ENCODE assay signal across 18 cellular contexts in genomic region chr6:152261179-152261578, GRCh38.
DNase-seq lines count a peak whose midpoint lies in the region; ATAC-seq and TF ChIP-seq lines count a peak whose summit lies in the region.
"Had no signal": no experiment of that assay in that cellular context is flagged by ENCODE, and none has a peak within 500 bp of the region (broad histone marks: within the 10 kb centered on the region; RNA-seq: fewer than 3 reads in every experiment).

No MANE protein-coding gene starts in this region.

- no peak for DNase-seq in coronary artery (ENCODE audit: low spot score)
- peak; percentile 49 for DNase-seq in left ventricle myocardium superior
- DNase-seq in pons (ENCODE audit: low spot score), result peak; percentile 73
- no peak for DNase-seq in uterus
- DNase-seq in amniotic stem cell (lab: John Stamatoyannopoulos, UW), result no peak
- DNase-seq in esophagus squamous epithelium (lab: John Stamatoyannopoulos, UW), result no peak
- DNase-seq: activated CD8-positive, alpha-beta memory T cell treated with anti-CD3 and anti-CD28 coated beads, Interleukin-2, amount 50 U/mL, for 4 hours; effector memory CD8-positive, alpha-beta T cell; left colon; NCI-H2107; NCI-H524; stimulated activated CD4-positive, alpha-beta T cell treated with anti-CD3 and anti-CD28 coated beads, Interleukin-4, amount 100 ng/mL, for 4 hours; stimulated activated naive CD8-positive, alpha-beta T cell treated with anti-CD3 and anti-CD28 coated beads, Interleukin-15, amount 100 ng/mL, for 72 hours; T1000 had no signal

- H3K4me3 ChIP-seq in coronary artery, result no peak overlapping the region
- H3K4me3 ChIP-seq in uterus, result no peak overlapping the region
- no peak overlapping the region for H3K4me3 ChIP-seq in esophagus squamous epithelium
- H3K4me3 ChIP-seq: esophagus muscularis mucosa had no signal

- TF ChIP-seq POLR2A in uterus (IDR thresholded peaks at IDR 0.05) (no peak), esophagus squamous epithelium (IDR thresholded peaks at IDR 0.05) (no peak)

- H3K27ac ChIP-seq in coronary artery (peak overlapping the region; percentile 5 to 59), uterus (peak overlapping the region; percentile 9 to 16), esophagus squamous epithelium (peak overlapping the region in 2 of 4 donors; percentile 7 to 16)

- ATAC-seq in left ventricle myocardium superior, result peak; percentile 84
- no peak for ATAC-seq in GM18907 (IDR thresholded peaks at IDR 0.05; ENCODE audit: unreplicated experiment)
- ATAC-seq: activated T-helper 17 cell treated with anti-CD3 and anti-CD28 coated beads, Interleukin-2, amount 50 U/mL, for 72 hours; effector memory CD8-positive, alpha-beta T cell; left colon; stimulated activated naive CD8-positive, alpha-beta T cell treated with anti-CD3 and anti-CD28 coated beads, Interleukin-15, amount 100 ng/mL, for 72 hours; WTC11 had no signal

- TF ChIP-seq CTCF in coronary artery (IDR thresholded peaks at IDR 0.05) (no peak), uterus (IDR thresholded peaks at IDR 0.05) (no peak), esophagus squamous epithelium (IDR thresholded peaks at IDR 0.05) (no peak)

- no peaks in the 10 kb centered on the region for H3K9me3 ChIP-seq in uterus
- H3K9me3 ChIP-seq in esophagus squamous epithelium, result no peaks in the 10 kb centered on the region
- H3K9me3 ChIP-seq: esophagus muscularis mucosa had no signal

- 77% methylated on average over 3 of the region's 4 CpGs for WGBS in esophagus squamous epithelium, 2 donors

- H3K27me3 ChIP-seq in uterus, result no peaks in the 10 kb centered on the region
- no peaks in the 10 kb centered on the region for H3K27me3 ChIP-seq in esophagus squamous epithelium
- H3K27me3 ChIP-seq: esophagus muscularis mucosa had no signal

- H3K36me3 ChIP-seq in uterus, result no peaks in the 10 kb centered on the region
- peaks cover 0 to 50% (median 0%) of the 10 kb centered on the region in 3 donors for H3K36me3 ChIP-seq in esophagus squamous epithelium

- no peaks in the 10 kb centered on the region for H3K4me1 ChIP-seq in uterus
- H3K4me1 ChIP-seq in esophagus squamous epithelium, result peaks cover 0 to 8% (median 1%) of the 10 kb centered on the region in 3 donors

- intact Hi-C loops in left ventricle myocardium superior (cut with micrococcal nuclease) (loop anchor here (10.0 kb wide), 2 partner anchors 46 to 586 kb away; no protein-coding TSS in a partner anchor), uterus (cut with DNase I; ENCODE audit: low total_unique reads) (no loop called here), esophagus squamous epithelium (cut with DNase I) (loop anchor here (10.0 kb wide), 1 partner anchor 496 kb away; no protein-coding TSS in a partner anchor)

Comparison
In these comparisons a context has a peak if more than half of its experiments do, and no peak if none do; other contexts are left out.
1. DNase-seq: peak in left ventricle myocardium superior (single experiment) and pons (single experiment); none in coronary artery (single experiment), uterus (0 of 2), amniotic stem cell (single experiment) and esophagus squamous epithelium (single experiment).